In the genomic region with DNA sequence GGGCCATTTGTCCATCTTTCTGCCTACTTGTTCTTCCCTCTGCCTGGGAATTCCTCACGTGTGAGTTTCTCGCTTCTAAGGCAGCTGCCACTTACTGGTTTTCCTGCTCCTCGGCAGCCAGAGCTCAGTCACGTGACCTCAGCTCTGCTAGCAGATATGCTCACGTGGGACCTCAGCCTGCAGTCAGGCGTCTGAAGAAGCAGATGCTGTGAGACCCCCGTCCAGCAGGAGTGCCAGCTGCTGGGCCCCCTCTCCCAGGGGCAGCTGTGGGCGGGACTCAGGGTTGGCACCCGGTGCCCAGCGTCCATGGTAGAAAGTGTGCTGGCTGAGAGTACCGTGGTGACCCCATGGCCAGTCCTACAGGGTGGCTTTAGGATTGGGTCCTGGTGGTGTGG, we compare ENCODE assay signal across 2 cellular contexts.
TF ChIP-seq lines count a peak whose summit lies in the region.

No MANE protein-coding gene starts in this region.

TF ChIP-seq in endothelial cell of umbilical vein, 7 proteins besides CTCF, POLR2A, EP300 and RAD21 (continued from another document):
- TF ChIP-seq, protein P1, sequence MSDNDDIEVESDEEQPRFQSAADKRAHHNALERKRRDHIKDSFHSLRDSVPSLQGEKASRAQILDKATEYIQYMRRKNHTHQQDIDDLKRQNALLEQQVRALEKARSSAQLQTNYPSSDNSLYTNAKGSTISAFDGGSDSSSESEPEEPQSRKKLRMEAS (IDR thresholded peaks at IDR 0.05; ENCODE audit: insufficient read depth, insufficient read length): peak; percentile 79

TF ChIP-seq in neural cell, 6 proteins besides CTCF, POLR2A, EP300 and RAD21:
- TF ChIP-seq, protein P2, sequence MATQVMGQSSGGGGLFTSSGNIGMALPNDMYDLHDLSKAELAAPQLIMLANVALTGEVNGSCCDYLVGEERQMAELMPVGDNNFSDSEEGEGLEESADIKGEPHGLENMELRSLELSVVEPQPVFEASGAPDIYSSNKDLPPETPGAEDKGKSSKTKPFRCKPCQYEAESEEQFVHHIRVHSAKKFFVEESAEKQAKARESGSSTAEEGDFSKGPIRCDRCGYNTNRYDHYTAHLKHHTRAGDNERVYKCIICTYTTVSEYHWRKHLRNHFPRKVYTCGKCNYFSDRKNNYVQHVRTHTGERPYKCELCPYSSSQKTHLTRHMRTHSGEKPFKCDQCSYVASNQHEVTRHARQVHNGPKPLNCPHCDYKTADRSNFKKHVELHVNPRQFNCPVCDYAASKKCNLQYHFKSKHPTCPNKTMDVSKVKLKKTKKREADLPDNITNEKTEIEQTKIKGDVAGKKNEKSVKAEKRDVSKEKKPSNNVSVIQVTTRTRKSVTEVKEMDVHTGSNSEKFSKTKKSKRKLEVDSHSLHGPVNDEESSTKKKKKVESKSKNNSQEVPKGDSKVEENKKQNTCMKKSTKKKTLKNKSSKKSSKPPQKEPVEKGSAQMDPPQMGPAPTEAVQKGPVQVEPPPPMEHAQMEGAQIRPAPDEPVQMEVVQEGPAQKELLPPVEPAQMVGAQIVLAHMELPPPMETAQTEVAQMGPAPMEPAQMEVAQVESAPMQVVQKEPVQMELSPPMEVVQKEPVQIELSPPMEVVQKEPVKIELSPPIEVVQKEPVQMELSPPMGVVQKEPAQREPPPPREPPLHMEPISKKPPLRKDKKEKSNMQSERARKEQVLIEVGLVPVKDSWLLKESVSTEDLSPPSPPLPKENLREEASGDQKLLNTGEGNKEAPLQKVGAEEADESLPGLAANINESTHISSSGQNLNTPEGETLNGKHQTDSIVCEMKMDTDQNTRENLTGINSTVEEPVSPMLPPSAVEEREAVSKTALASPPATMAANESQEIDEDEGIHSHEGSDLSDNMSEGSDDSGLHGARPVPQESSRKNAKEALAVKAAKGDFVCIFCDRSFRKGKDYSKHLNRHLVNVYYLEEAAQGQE (IDR thresholded peaks at IDR 0.05; ENCODE audit: borderline replicate concordance): no peak
- TF ChIP-seq MXI1 (conservative IDR thresholded peaks at IDR 0.05; ENCODE audit: poor library complexity, severe bottlenecking) (no peak), TAF1 (IDR thresholded peaks at IDR 0.05; ENCODE audit: low read depth) (no peak), EZH2 (IDR thresholded peaks at IDR 0.05; ENCODE audit: borderline replicate concordance, insufficient read depth, low read length, poor library complexity, severe bottlenecking) (no peak), POLR2AphosphoS5 (IDR thresholded peaks at IDR 0.05) (no peak), SMC3 (conservative IDR thresholded peaks at IDR 0.05; ENCODE audit: poor library complexity) (no peak)
